In the genomic region with DNA sequence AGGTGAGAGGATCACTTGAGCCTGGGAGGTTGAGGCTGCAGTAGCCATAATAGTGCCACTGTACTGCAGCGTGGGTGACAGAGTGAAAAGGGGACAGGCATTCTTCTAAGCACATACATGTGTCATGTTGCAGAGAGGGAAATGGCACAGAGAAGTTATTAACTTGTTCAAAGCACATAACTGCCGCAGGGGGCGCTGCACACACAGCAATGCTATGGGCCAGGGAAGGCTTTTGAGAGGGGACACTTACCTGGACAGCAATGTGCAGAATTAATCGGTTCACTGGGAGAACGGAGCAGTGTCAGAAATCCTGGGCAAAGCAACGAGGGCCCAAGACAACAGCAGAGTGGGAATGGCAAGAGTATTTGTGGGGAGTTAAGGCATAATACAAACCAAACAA, we compare ENCODE assay signal across 13 cellular contexts. TPM values are rescaled to one million over a fixed set of nuclear protein-coding genes. Genes with fewer than 3 reads are reported as not detected.
DNase-seq lines count a peak whose midpoint lies in the region; ATAC-seq, FAIRE-seq and TF ChIP-seq lines count a peak whose summit lies in the region.
"Had no signal": no experiment of that assay in that cellular context is flagged by ENCODE, and none has a peak within 500 bp of the region (broad histone marks: within the 10 kb centered on the region; RNA-seq: fewer than 3 reads in every experiment).

No MANE protein-coding gene starts in this region.

- H3K4me1 ChIP-seq in BE2C (no peaks in the 10 kb centered on the region), RWPE2 (ENCODE audit: insufficient read depth, poor library complexity, severe bottlenecking) (no peaks in the 10 kb centered on the region)
- H3K4me1 ChIP-seq: SJSA1 had no signal

- H3K27me3 ChIP-seq in BE2C, result no peaks in the 10 kb centered on the region
- no peaks in the 10 kb centered on the region for H3K27me3 ChIP-seq in RWPE2 (ENCODE audit: insufficient read depth, poor library complexity, severe bottlenecking)
- H3K27me3 ChIP-seq: SJSA1 had no signal

- TF ChIP-seq CTCF in BE2C (IDR thresholded peaks at IDR 0.05; ENCODE audit: low read depth, low read length) (peak; percentile 23; the same call in 1 of the 2 replicates), RWPE2 (IDR thresholded peaks at IDR 0.05; ENCODE audit: poor library complexity, severe bottlenecking) (peak; percentile 11)

- H3K4me3 ChIP-seq in BE2C (ENCODE audit: low read depth, low read length), result no peak overlapping the region
- no peak overlapping the region for H3K4me3 ChIP-seq in RWPE2 (ENCODE audit: severe bottlenecking)
- H3K4me3 ChIP-seq: SJSA1 had no signal

- no peak for FAIRE-seq in RCC 7860 (lab: Jason Lieb, UNC)

- DNase-seq in BE2C, result peak; percentile 19
- DNase-seq in RWPE2 (ENCODE audit: low spot score), result no peak
- DNase-seq in iPS-NIHi11 (ENCODE audit: low spot score), result peak; percentile 65
- DNase-seq in caudate nucleus (lab: John Stamatoyannopoulos, UW), result no peak
- DNase-seq in RCC 7860 (ENCODE audit: low spot score), result no peak
- no peak for DNase-seq in globus pallidus (ENCODE audit: low spot score)
- no peak for DNase-seq in NCI-H1105 (lab: John Stamatoyannopoulos, UW)
- DNase-seq: activated CD8-positive, alpha-beta memory T cell treated with anti-CD3 and anti-CD28 coated beads, Interleukin-2, amount 50 U/mL, for 4 hours; central memory CD4-positive, alpha-beta T cell; GF-D8; NCI-H2029 treated with DMSO at 0.1 percent for 48 hours had no signal

- H3K9me3 ChIP-seq in BE2C (no peaks in the 10 kb centered on the region), RWPE2 (ENCODE audit: severe bottlenecking) (no peaks in the 10 kb centered on the region)
- H3K9me3 ChIP-seq: SJSA1 had no signal

- peak; percentile 57 for ATAC-seq in GM19351 (IDR thresholded peaks at IDR 0.05; ENCODE audit: unreplicated experiment)
- no peak for ATAC-seq in RWPE2 (ENCODE audit: low read depth)

- H3K36me3 ChIP-seq in BE2C (no peaks in the 10 kb centered on the region), RWPE2 (ENCODE audit: low read depth) (no peaks in the 10 kb centered on the region)
- H3K36me3 ChIP-seq: SJSA1 had no signal

- no peak overlapping the region for H3K27ac ChIP-seq in RWPE2 (ENCODE audit: poor library complexity, severe bottlenecking)
- no peak overlapping the region for H3K27ac ChIP-seq in caudate nucleus (ENCODE audit: low read depth, low read length)
- H3K27ac ChIP-seq: SJSA1 had no signal

RNA-seq across cellular contexts. Expression of gene SCYGR8, which starts 2.4 kb away (rescaled TPM):
- polyA plus RNA-seq in BE2C (2012; ENCODE audit: insufficient read depth, insufficient read length, low read depth), result not detected

RNA-seq across cellular contexts. Expression of gene SCYGR7, which starts 19.9 kb away (rescaled TPM):
- polyA plus RNA-seq in BE2C (2012; ENCODE audit: insufficient read depth, insufficient read length, low read depth), result not detected

RNA-seq across cellular contexts. Expression of gene SCYGR6, which starts 23.5 kb away (rescaled TPM):
- not detected for polyA plus RNA-seq in BE2C (2012; ENCODE audit: insufficient read depth, insufficient read length, low read depth)

RNA-seq across cellular contexts. Expression of gene SLC19A3, which starts 30.3 kb away (rescaled TPM):
- polyA plus RNA-seq in BE2C (2012; ENCODE audit: insufficient read depth, insufficient read length, low read depth), result 0.91 TPM

Comparison
In these comparisons a context has a peak if more than half of its experiments do, and no peak if none do; other contexts are left out.
1. DNase-seq: peak in BE2C (single experiment) and iPS-NIHi11 (single experiment); none in RWPE2 (single experiment), caudate nucleus (0 of 61), RCC 7860 (single experiment), globus pallidus (single experiment) and NCI-H1105 (single experiment).